ENCODE assay signal across 8 cellular contexts in the genomic region with DNA sequence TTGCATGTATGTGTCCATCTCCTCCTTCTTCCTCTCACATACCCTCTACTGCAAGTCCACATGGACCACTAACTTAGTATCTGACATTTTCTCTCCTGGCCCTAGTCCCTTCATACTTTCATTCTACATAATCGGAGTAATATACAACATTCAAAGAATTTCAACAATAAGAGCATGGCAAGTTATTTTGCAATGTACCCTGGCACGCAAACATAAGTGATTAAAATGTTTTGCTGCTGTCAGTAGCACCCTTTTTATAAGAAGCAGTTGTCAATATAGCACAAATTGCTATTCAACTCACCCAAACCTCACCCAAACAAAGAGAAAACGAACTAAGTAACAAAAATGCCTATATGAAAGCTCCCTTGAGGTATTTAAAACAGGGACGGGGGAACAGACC. TPM values are rescaled to one million over a fixed set of nuclear protein-coding genes. Genes with fewer than 3 reads are reported as not detected.
DNase-seq lines count a peak whose midpoint lies in the region; TF ChIP-seq lines count a peak whose summit lies in the region.

No MANE protein-coding gene starts in this region.

- H3K27ac ChIP-seq in Peyer's patch: peak overlapping the region; percentile 95 to 100 (median 99)
- peak overlapping the region; percentile 79 for H3K27ac ChIP-seq in osteoblast (ENCODE audit: low read depth, low read length)

- intact Hi-C loops in Calu3 (cut with micrococcal nuclease; ENCODE audit: unreplicated experiment): loop anchor here (2.0 to 5.0 kb wide), 3 partner anchors 14 to 194 kb away; partner anchors contain the start of gene NGLY1

- H3K27me3 ChIP-seq in Peyer's patch (no peaks in the 10 kb centered on the region), osteoblast (ENCODE audit: insufficient read depth, low read length) (no peaks in the 10 kb centered on the region)

- CTCF ChIA-PET in Calu3 (lab: Charles Lee): interaction anchor here (0.6 kb wide), 2 partner anchors 23 to 1734 kb away, joined by 3 read pairs; no protein-coding TSS in a partner anchor

- H3K4me3 ChIP-seq in Peyer's patch (peak overlapping the region; percentile 89 to 97 (median 90)), epithelial cell of proximal tubule (ENCODE audit: low read depth, low read length) (peak overlapping the region; percentile 72), osteoblast (ENCODE audit: insufficient read depth, low read length) (peak overlapping the region; percentile 78)

- no peak for TF ChIP-seq POLR2A in Peyer's patch (IDR thresholded peaks at IDR 0.05)

- peaks cover 44% of the 10 kb centered on the region for H3K4me1 Mint-ChIP-seq in Calu3 (ENCODE audit: low read depth, unreplicated experiment)

- H3K4me3 Mint-ChIP-seq in Calu3 (ENCODE audit: low read depth, unreplicated experiment): peak overlapping the region; percentile 98

- DNase-seq in Calu3 (no peak), Peyer's patch (no peak), epithelial cell of proximal tubule (ENCODE audit: low read depth) (no peak), osteoblast (ENCODE audit: insufficient read length, low spot score, missing footprints) (no peak), HuH-7 (ENCODE audit: low spot score) (no peak), NCI-H774 (lab: John Stamatoyannopoulos, UW) (no peak), NCI-H510A treated with DMSO at 0.1 percent for 48 hours (lab: John Stamatoyannopoulos, UW) (no peak), NCI-H2171 treated with DMSO at 0.1 percent for 48 hours (lab: John Stamatoyannopoulos, UW) (no peak)

- H3K36me3 ChIP-seq in Peyer's patch (no peaks in the 10 kb centered on the region), osteoblast (ENCODE audit: insufficient read depth, low read length) (no peaks in the 10 kb centered on the region)

- peaks cover 31% of the 10 kb centered on the region for H3K36me3 Mint-ChIP-seq in Calu3 (ENCODE audit: insufficient read depth, unreplicated experiment)

- TF ChIP-seq CTCF in Calu3 (IDR thresholded peaks at IDR 0.05; ENCODE audit: unreplicated experiment) (no peak), Peyer's patch (IDR thresholded peaks at IDR 0.05) (no peak), epithelial cell of proximal tubule (conservative IDR thresholded peaks at IDR 0.05; ENCODE audit: low read depth, low read length) (no peak), osteoblast (IDR thresholded peaks at IDR 0.05; ENCODE audit: extremely low read depth, low read depth, low read length) (no peak)

- H3K27me3 Mint-ChIP-seq in Calu3 (ENCODE audit: unreplicated experiment): no peaks in the 10 kb centered on the region

- no peak overlapping the region for H2AFZ ChIP-seq in osteoblast (ENCODE audit: low read length)

- H3K9me3 Mint-ChIP-seq in Calu3 (ENCODE audit: low read depth, unreplicated experiment): no peaks in the 10 kb centered on the region

- H3K79me2 ChIP-seq in osteoblast (ENCODE audit: insufficient read depth, low read length): peaks cover 58% of the 10 kb centered on the region

- peak overlapping the region; percentile 89 for H3K27ac Mint-ChIP-seq in Calu3 (ENCODE audit: unreplicated experiment)

- H3K4me2 ChIP-seq in osteoblast (ENCODE audit: insufficient read depth, low read length): peak overlapping the region; percentile 89

- H3K4me1 ChIP-seq in Peyer's patch: peaks cover 0 to 27% (median 6%) of the 10 kb centered on the region in 4 donors
- peaks cover 17% of the 10 kb centered on the region for H3K4me1 ChIP-seq in osteoblast (ENCODE audit: insufficient read depth, low read length)

- no peaks in the 10 kb centered on the region for H3K9me3 ChIP-seq in Peyer's patch
- no peaks in the 10 kb centered on the region for H3K9me3 ChIP-seq in osteoblast (ENCODE audit: low read depth, low read length)

- peaks cover 49% of the 10 kb centered on the region for H4K20me1 ChIP-seq in osteoblast (ENCODE audit: insufficient read depth, low read length)

- TSS peak; percentile 21 for BruUV-seq in Calu3 (replicated peaks; lab: Mats Ljungman, UMichigan)

RNA-seq across cellular contexts. Expression of gene TOP2B, which starts 1.8 kb away (rescaled TPM):
- total RNA-seq in Calu3 (2022) (99.9 and 117 TPM in 2 replicates), Peyer's patch (100 to 1,000 TPM in 1 of 4 donors, 10 to 100 TPM in 3; 70.4 to 198 (median 73.8) TPM), epithelial cell of proximal tubule (68.4 and 81.2 TPM in 2 replicates), osteoblast (66.6 and 71.7 TPM in 2 replicates)
